In the genomic region with DNA sequence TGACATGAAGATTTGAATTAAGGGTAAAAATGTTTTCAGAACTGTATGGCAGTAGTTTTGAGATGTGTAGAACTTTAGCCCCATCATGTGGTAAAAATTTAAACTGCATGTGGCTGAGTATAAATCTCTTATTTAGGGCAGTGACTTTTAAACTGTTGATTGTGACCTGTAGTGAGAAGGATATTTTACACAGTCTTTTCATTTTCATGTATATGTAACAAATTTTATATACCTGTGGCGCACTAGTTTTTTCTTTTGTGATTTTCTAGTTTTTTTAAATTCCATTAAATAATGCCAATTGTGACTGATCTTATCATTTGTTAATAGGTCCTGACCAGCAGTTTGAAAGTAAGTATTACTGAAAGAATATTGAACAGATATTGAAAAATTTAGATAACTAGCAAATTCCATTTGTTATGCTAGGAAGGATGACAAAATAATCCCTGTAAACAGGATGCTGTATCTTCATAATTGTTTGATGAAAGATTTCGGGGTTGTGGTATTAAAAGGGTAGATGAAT, we compare ENCODE assay signal across 8 cellular contexts. TPM values are rescaled to one million over a fixed set of nuclear protein-coding genes. Genes with fewer than 3 reads are reported as not detected.
DNase-seq lines count a peak whose midpoint lies in the region; ATAC-seq and TF ChIP-seq lines count a peak whose summit lies in the region.

No MANE protein-coding gene starts in this region.

- peaks cover 3% of the 10 kb centered on the region for H3K4me1 ChIP-seq in CD4-positive, CD25-positive, alpha-beta regulatory T cell (ENCODE audit: control insufficient read depth, insufficient read depth, low read length, poor library complexity, severe bottlenecking)

- ATAC-seq in CD4-positive, CD25-positive, alpha-beta regulatory T cell (ENCODE audit: low read depth in 2 of 2): peak; percentile 70 to 77
- ATAC-seq in HG03196 (IDR thresholded peaks at IDR 0.05; ENCODE audit: unreplicated experiment): no peak

- DNase-seq in CD4-positive, CD25-positive, alpha-beta regulatory T cell: peak; percentile 23 to 84 (median 78)
- peak; percentile 53 for DNase-seq in GM13977 (ENCODE audit: low spot score)
- peak; percentile 44 for DNase-seq in SW480 (ENCODE audit: low spot score)
- DNase-seq in endothelial cell (ENCODE audit: low spot score): peak; percentile 50
- DNase-seq in middle frontal gyrus (ENCODE audit: extremely low spot score, low spot score): peak; percentile 69
- no peak for DNase-seq in activated CD4-positive, alpha-beta T cell treated with anti-CD3 and anti-CD28 coated beads for 48 hours

- H3K9me3 ChIP-seq in CD4-positive, CD25-positive, alpha-beta regulatory T cell (ENCODE audit: control insufficient read depth in 2 of 2, low read length in 2 of 2): no peaks in the 10 kb centered on the region

- peak overlapping the region; percentile 49 for H3K27ac ChIP-seq in CD4-positive, CD25-positive, alpha-beta regulatory T cell (ENCODE audit: insufficient read depth, low read length, poor library complexity, severe bottlenecking)

- peak overlapping the region in 1 of 4 donors; percentile 28 for H3K4me3 Mint-ChIP-seq in CD4-positive, CD25-positive, alpha-beta regulatory T cell
- H3K4me3 Mint-ChIP-seq in endothelial cell (ENCODE audit: unreplicated experiment): no peak overlapping the region

- TF ChIP-seq CTCF in GM13977 (IDR thresholded peaks at IDR 0.05; ENCODE audit: extremely low read depth, insufficient read depth, missing control alignments) (peak; percentile 74), LNCAP (IDR thresholded peaks at IDR 0.05) (peak; percentile 89), endothelial cell (IDR thresholded peaks at IDR 0.05; ENCODE audit: unreplicated experiment) (peak; percentile 91)

- no peaks in the 10 kb centered on the region for H3K9me3 Mint-ChIP-seq in CD4-positive, CD25-positive, alpha-beta regulatory T cell
- H3K9me3 Mint-ChIP-seq in endothelial cell (ENCODE audit: unreplicated experiment): no peaks in the 10 kb centered on the region

- H3K36me3 Mint-ChIP-seq in CD4-positive, CD25-positive, alpha-beta regulatory T cell: peaks cover 12% of the 10 kb centered on the region
- H3K36me3 Mint-ChIP-seq in endothelial cell (ENCODE audit: low read depth, unreplicated experiment): peaks cover 5% of the 10 kb centered on the region

- peaks cover 31% of the 10 kb centered on the region for H3K36me3 ChIP-seq in CD4-positive, CD25-positive, alpha-beta regulatory T cell (ENCODE audit: control insufficient read depth, insufficient read depth, low read length)

- peak overlapping the region; percentile 54 to 89 (median 63) for H3K27ac Mint-ChIP-seq in CD4-positive, CD25-positive, alpha-beta regulatory T cell
- no peak overlapping the region for H3K27ac Mint-ChIP-seq in endothelial cell (ENCODE audit: unreplicated experiment)

- in situ Hi-C loops in GM13977 (cut with MboI; ENCODE audit: low pct_unique_long_range_greater_than_20kb, low sequenced_read_pairs, unreplicated experiment): loop anchor here (25.0 kb wide), 1 partner anchor 309 kb away; the partner anchor contains the start of gene SETD9

- no peaks in the 10 kb centered on the region for H3K27me3 ChIP-seq in CD4-positive, CD25-positive, alpha-beta regulatory T cell (ENCODE audit: control insufficient read depth, insufficient read depth, low read length)

- no peaks in the 10 kb centered on the region for H3K27me3 Mint-ChIP-seq in CD4-positive, CD25-positive, alpha-beta regulatory T cell
- H3K27me3 Mint-ChIP-seq in endothelial cell (ENCODE audit: unreplicated experiment): no peaks in the 10 kb centered on the region

- H3K4me1 Mint-ChIP-seq in CD4-positive, CD25-positive, alpha-beta regulatory T cell: peaks cover 28 to 63% (median 36%) of the 10 kb centered on the region in 4 donors
- H3K4me1 Mint-ChIP-seq in endothelial cell (ENCODE audit: unreplicated experiment): peaks cover 3% of the 10 kb centered on the region

- no peak overlapping the region for H3K4me3 ChIP-seq in CD4-positive, CD25-positive, alpha-beta regulatory T cell (ENCODE audit: low read depth, low read length)

RNA-seq across cellular contexts. Expression of gene GPBP1, which starts 47.2 kb away (rescaled TPM):
- total RNA-seq in CD4-positive, CD25-positive, alpha-beta regulatory T cell: 171 TPM
- 100 to 1,000 TPM in 1 of 4 donors, 10 to 100 TPM in 3; 88.8 to 108 (median 98.2) TPM for polyA plus RNA-seq in CD4-positive, CD25-positive, alpha-beta regulatory T cell
- total RNA-seq in endothelial cell (ENCODE audit: unreplicated experiment): 68.9 TPM
